31 cellular contexts compared by ENCODE assay signal in the genomic region with DNA sequence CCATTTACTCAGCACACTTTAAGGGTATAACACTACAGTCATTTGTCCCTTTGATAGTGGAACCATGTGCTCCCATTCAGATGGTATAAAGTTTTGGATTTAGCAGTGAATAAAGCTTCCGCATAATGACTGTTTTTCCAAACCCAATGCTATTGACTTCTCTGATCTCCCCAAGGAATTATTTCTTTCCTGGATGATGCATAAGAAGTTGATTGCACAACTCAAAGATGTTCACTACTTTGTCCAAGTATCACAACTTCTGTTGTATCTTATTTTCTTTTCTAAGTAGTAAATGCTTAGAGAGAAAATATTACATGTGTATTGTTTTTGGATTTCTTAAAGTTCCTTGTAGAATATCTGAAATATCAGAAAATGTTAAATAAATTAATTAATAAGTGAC.
"Had no signal": no experiment of that assay in that cellular context is flagged by ENCODE, and none has a peak within 500 bp of the region (broad histone marks: within the 10 kb centered on the region; RNA-seq: fewer than 3 reads in every experiment).

No MANE protein-coding gene starts in this region.

- H3K27ac ChIP-seq: adrenal gland, body of pancreas, SJCRH30, SK-N-MC had no signal

- FAIRE-seq: astrocyte, bronchial epithelial cell, TTC549 had no signal

- H3K4me3 Mint-ChIP-seq: activated CD4-positive, alpha-beta T cell treated with anti-CD3 and anti-CD28 coated beads for 36 hours; activated CD4-positive, alpha-beta T cell treated with anti-CD3 and anti-CD28 coated beads, Interleukin-2, amount 10 ng/mL, durations not matched to agents 7 days and 5 days; activated CD8-positive, alpha-beta T cell treated with anti-CD3 and anti-CD28 coated beads, Interleukin-2, amount 10 ng/mL, durations not matched to agents 7 days and 5 days; activated naive CD4-positive, alpha-beta T cell treated with anti-CD3 and anti-CD28 coated beads, Interleukin-2, amount 50 U/mL, for 24 hours; activated naive CD8-positive, alpha-beta T cell treated with anti-CD3 and anti-CD28 coated beads, Interleukin-2, amount 10 ng/mL, durations not matched to agents 7 days and 5 days; activated T-cell treated with anti-CD3 and anti-CD28 coated beads, Interleukin-2, amount 50 U/mL, for 24 hours; T-helper 1 cell treated with Interleukin-12 subunit alpha and Interleukin-12 subunit beta and Interleukin-4 antibody, amounts not matched to agents 30 μg/mL and 1 μg/mL, for 36 hours; T-helper 2 cell treated with Interferon-gamma antibody and Interleukin-4, amounts not matched to agents 5 μg/mL and 100 μg/mL, for 36 hours had no signal

- H3K27me3 Mint-ChIP-seq: activated CD4-positive, alpha-beta T cell treated with anti-CD3 and anti-CD28 coated beads for 36 hours; activated CD4-positive, alpha-beta T cell treated with anti-CD3 and anti-CD28 coated beads, Interleukin-2, amount 10 ng/mL, durations not matched to agents 7 days and 5 days; activated naive CD4-positive, alpha-beta T cell treated with anti-CD3 and anti-CD28 coated beads, Interleukin-2, amount 50 U/mL, for 24 hours; activated naive CD8-positive, alpha-beta T cell treated with anti-CD3 and anti-CD28 coated beads, Interleukin-2, amount 10 ng/mL, durations not matched to agents 7 days and 5 days; activated T-cell treated with anti-CD3 and anti-CD28 coated beads, Interleukin-2, amount 50 U/mL, for 24 hours had no signal

- H3K36me3 ChIP-seq: adrenal gland, SJCRH30 had no signal

- H3K9me3 Mint-ChIP-seq: activated naive CD4-positive, alpha-beta T cell treated with anti-CD3 and anti-CD28 coated beads, Interleukin-2, amount 50 U/mL, for 24 hours; activated T-helper 2 cell treated with anti-CD3 and anti-CD28 coated beads, Interferon-gamma antibody, Interleukin-2, Interleukin-4, amounts not matched to agents 10 μg/mL and 5 μg/mL and 100 μg/mL, durations not matched to agents 14 hours and 24 hours and 36 hours; T-helper 1 cell treated with Interleukin-12 subunit alpha and Interleukin-12 subunit beta and Interleukin-4 antibody, amounts not matched to agents 30 μg/mL and 1 μg/mL, for 36 hours had no signal

- H3K9me3 ChIP-seq: adrenal gland, body of pancreas, SJCRH30 had no signal

- H3K36me3 Mint-ChIP-seq: activated naive CD4-positive, alpha-beta T cell treated with anti-CD3 and anti-CD28 coated beads, Interleukin-2, amount 50 U/mL, for 24 hours; activated naive CD8-positive, alpha-beta T cell treated with anti-CD3 and anti-CD28 coated beads, Interleukin-2, amount 10 ng/mL, durations not matched to agents 7 days and 5 days had no signal

- H3K4me1 ChIP-seq: adrenal gland, body of pancreas, SJCRH30 had no signal

- H3K27ac Mint-ChIP-seq: activated CD4-positive, alpha-beta T cell treated with anti-CD3 and anti-CD28 coated beads for 36 hours; activated CD4-positive, alpha-beta T cell treated with anti-CD3 and anti-CD28 coated beads, Interleukin-2, amount 10 ng/mL, durations not matched to agents 7 days and 5 days; activated CD8-positive, alpha-beta T cell treated with anti-CD3 and anti-CD28 coated beads, Interleukin-2, amount 10 ng/mL, durations not matched to agents 7 days and 5 days; activated naive CD4-positive, alpha-beta T cell treated with anti-CD3 and anti-CD28 coated beads, Interleukin-2, amount 50 U/mL, for 24 hours; activated naive CD8-positive, alpha-beta T cell treated with anti-CD3 and anti-CD28 coated beads, Interleukin-2, amount 10 ng/mL, durations not matched to agents 7 days and 5 days; activated T-cell treated with anti-CD3 and anti-CD28 coated beads, Interleukin-2, amount 50 U/mL, for 24 hours; activated T-helper 2 cell treated with anti-CD3 and anti-CD28 coated beads, Interferon-gamma antibody, Interleukin-2, Interleukin-4, amounts not matched to agents 10 μg/mL and 5 μg/mL and 100 μg/mL, durations not matched to agents 14 hours and 24 hours and 36 hours; T-helper 1 cell treated with Interleukin-12 subunit alpha and Interleukin-12 subunit beta and Interleukin-4 antibody, amounts not matched to agents 30 μg/mL and 1 μg/mL, for 36 hours; T-helper 2 cell treated with Interferon-gamma antibody and Interleukin-4, amounts not matched to agents 5 μg/mL and 100 μg/mL, for 36 hours had no signal

- H3K27me3 ChIP-seq: adrenal gland, body of pancreas, SJCRH30 had no signal

- H3K4me3 ChIP-seq: adrenal gland, body of pancreas, SJCRH30, SK-N-MC had no signal

- DNase-seq: activated CD4-positive, alpha-beta T cell treated with anti-CD3 and anti-CD28 coated beads for 36 hours; activated CD4-positive, alpha-beta T cell treated with anti-CD3 and anti-CD28 coated beads, Interleukin-2, amount 10 ng/mL, durations not matched to agents 7 days and 5 days; activated CD4-positive, alpha-beta T cell treated with anti-CD3 and anti-CD28 coated beads, Interleukin-2, amount 50 U/mL, for 48 hours; activated CD8-positive, alpha-beta T cell treated with anti-CD3 and anti-CD28 coated beads, Interleukin-2, amount 10 ng/mL, durations not matched to agents 7 days and 5 days; activated gamma-delta T cell; activated naive CD4-positive, alpha-beta T cell treated with Interleukin-2 at 50 U/mL for 16 hours; activated naive CD8-positive, alpha-beta T cell treated with anti-CD3 and anti-CD28 coated beads, Interleukin-2, amount 10 ng/mL, durations not matched to agents 7 days and 5 days; activated T-cell treated with anti-CD3 and anti-CD28 coated beads, Interleukin-2, amount 50 U/mL, for 24 hours; adrenal gland; body of pancreas; caudate nucleus; cerebellar nuclear complex; Karpas-422; NCI-H1105 treated with DMSO at 0.1 percent for 48 hours; NCI-H1436; NCI-H1694; NCI-H1930; NCI-H2081 treated with DMSO at 0.1 percent for 48 hours; NCI-H226; NCI-H446 treated with DMSO at 0.1 percent for 48 hours; SHP77; SJCRH30 had no signal

- H3K4me1 Mint-ChIP-seq: activated CD4-positive, alpha-beta T cell treated with anti-CD3 and anti-CD28 coated beads for 36 hours; activated CD4-positive, alpha-beta T cell treated with anti-CD3 and anti-CD28 coated beads, Interleukin-2, amount 10 ng/mL, durations not matched to agents 7 days and 5 days; activated naive CD4-positive, alpha-beta T cell treated with anti-CD3 and anti-CD28 coated beads, Interleukin-2, amount 50 U/mL, for 24 hours; activated naive CD8-positive, alpha-beta T cell treated with anti-CD3 and anti-CD28 coated beads, Interleukin-2, amount 10 ng/mL, durations not matched to agents 7 days and 5 days had no signal

- ATAC-seq: activated CD4-positive, alpha-beta T cell treated with anti-CD3 and anti-CD28 coated beads for 36 hours; activated CD8-positive, alpha-beta T cell treated with anti-CD3 and anti-CD28 coated beads, Interleukin-2, amount 10 ng/mL, durations not matched to agents 7 days and 5 days; body of pancreas; Panc1 had no signal
